Comparison of ENCODE assay signal across 16 cellular contexts in genomic region chr11:44421090-44421675, GRCh38.
"Had no signal": no experiment of that assay in that cellular context is flagged by ENCODE, and none has a peak within 500 bp of the region (broad histone marks: within the 10 kb centered on the region; RNA-seq: fewer than 3 reads in every experiment).

No MANE protein-coding gene starts in this region.

- H3K27ac Mint-ChIP-seq: activated CD4-positive, alpha-beta memory T cell treated with anti-CD3 and anti-CD28 coated beads for 36 hours; activated naive CD8-positive, alpha-beta T cell treated with anti-CD3 and anti-CD28 coated beads, Interleukin-2, amount 10 ng/mL, durations not matched to agents 7 days and 5 days; activated T-cell treated with anti-CD3 and anti-CD28 coated beads, Interleukin-2, amount 50 U/mL, for 72 hours; naive B cell; stimulated activated effector memory CD8-positive, alpha-beta T cell treated with anti-CD3 and anti-CD28 coated beads, Interleukin-12 subunit alpha, Interleukin-12 subunit beta, amount 100 ng/mL, for 72 hours had no signal

- H3K9me3 ChIP-seq: breast epithelium, neutrophil, transverse colon had no signal

- H3K36me3 Mint-ChIP-seq: activated CD4-positive, alpha-beta memory T cell treated with anti-CD3 and anti-CD28 coated beads for 36 hours; activated naive CD8-positive, alpha-beta T cell treated with anti-CD3 and anti-CD28 coated beads, Interleukin-2, amount 10 ng/mL, durations not matched to agents 7 days and 5 days; naive B cell; stimulated activated effector memory CD8-positive, alpha-beta T cell treated with anti-CD3 and anti-CD28 coated beads, Interleukin-12 subunit alpha, Interleukin-12 subunit beta, amount 100 ng/mL, for 72 hours had no signal

- H3K27me3 ChIP-seq: breast epithelium, transverse colon had no signal

- H3K27ac ChIP-seq: breast epithelium, foreskin keratinocyte, neutrophil, transverse colon had no signal

- ATAC-seq: activated T-cell treated with anti-CD3 and anti-CD28 coated beads, Interleukin-2, amount 50 U/mL, for 72 hours; foreskin keratinocyte; left ventricle myocardium superior; right cardiac atrium; stimulated activated effector memory CD8-positive, alpha-beta T cell treated with anti-CD3 and anti-CD28 coated beads, Interleukin-12 subunit alpha, Interleukin-12 subunit beta, amount 100 ng/mL, for 72 hours had no signal

- DNase-seq: activated CD4-positive, alpha-beta memory T cell treated with anti-CD3 and anti-CD28 coated beads for 36 hours; activated CD4-positive, alpha-beta T cell treated with anti-CD3 and anti-CD28 coated beads for 1 hour; activated naive CD8-positive, alpha-beta T cell treated with anti-CD3 and anti-CD28 coated beads, Interleukin-2, amount 10 ng/mL, durations not matched to agents 7 days and 5 days; activated T-cell treated with anti-CD3 and anti-CD28 coated beads, Interleukin-2, amount 50 U/mL, for 72 hours; anterior cingulate cortex; foreskin keratinocyte; head of caudate nucleus; left ventricle myocardium superior; mesenchymal stem cell; naive B cell; right cardiac atrium; T-helper 9 cell; transverse colon had no signal

- H3K4me3 ChIP-seq: breast epithelium, transverse colon had no signal

- H3K4me1 Mint-ChIP-seq: activated naive CD8-positive, alpha-beta T cell treated with anti-CD3 and anti-CD28 coated beads, Interleukin-2, amount 10 ng/mL, durations not matched to agents 7 days and 5 days; naive B cell; stimulated activated effector memory CD8-positive, alpha-beta T cell treated with anti-CD3 and anti-CD28 coated beads, Interleukin-12 subunit alpha, Interleukin-12 subunit beta, amount 100 ng/mL, for 72 hours had no signal

- H3K36me3 ChIP-seq: breast epithelium, neutrophil, transverse colon had no signal

- H3K4me3 Mint-ChIP-seq: activated CD4-positive, alpha-beta memory T cell treated with anti-CD3 and anti-CD28 coated beads for 36 hours; activated naive CD8-positive, alpha-beta T cell treated with anti-CD3 and anti-CD28 coated beads, Interleukin-2, amount 10 ng/mL, durations not matched to agents 7 days and 5 days; activated T-cell treated with anti-CD3 and anti-CD28 coated beads, Interleukin-2, amount 50 U/mL, for 72 hours; naive B cell; stimulated activated effector memory CD8-positive, alpha-beta T cell treated with anti-CD3 and anti-CD28 coated beads, Interleukin-12 subunit alpha, Interleukin-12 subunit beta, amount 100 ng/mL, for 72 hours had no signal

- H3K9me3 Mint-ChIP-seq: activated CD4-positive, alpha-beta memory T cell treated with anti-CD3 and anti-CD28 coated beads for 36 hours; activated naive CD8-positive, alpha-beta T cell treated with anti-CD3 and anti-CD28 coated beads, Interleukin-2, amount 10 ng/mL, durations not matched to agents 7 days and 5 days; activated T-cell treated with anti-CD3 and anti-CD28 coated beads, Interleukin-2, amount 50 U/mL, for 72 hours; stimulated activated effector memory CD8-positive, alpha-beta T cell treated with anti-CD3 and anti-CD28 coated beads, Interleukin-12 subunit alpha, Interleukin-12 subunit beta, amount 100 ng/mL, for 72 hours had no signal

- H3K4me1 ChIP-seq: breast epithelium, foreskin keratinocyte, transverse colon had no signal
